ENCODE assay signal across 9 cellular contexts in genomic region chr13:41058229-41059070, GRCh38.
A peak's percentile ranks its signal among the peaks of the same experiment; 100 is the strongest.
DNase-seq lines count a peak whose midpoint lies in the region; ATAC-seq and TF ChIP-seq lines count a peak whose summit lies in the region.
"Had no signal": no experiment of that assay in that cellular context is flagged by ENCODE, and none has a peak within 500 bp of the region (broad histone marks: within the 10 kb centered on the region; RNA-seq: fewer than 3 reads in every experiment).

No MANE protein-coding gene starts in this region.

- H3F3A ChIP-seq in SU-DHL-6 (ENCODE audit: insufficient read depth) = peaks cover 26% of the 10 kb centered on the region

- no peaks in the 10 kb centered on the region for H3K27me3 ChIP-seq in SU-DHL-6 (ENCODE audit: low read length)

- no peaks in the 10 kb centered on the region for H4K20me1 ChIP-seq in SU-DHL-6 (ENCODE audit: low read depth, low read length)

- no peaks in the 10 kb centered on the region for H3K9me2 ChIP-seq in SU-DHL-6 (replicated peaks; ENCODE audit: insufficient read depth, low read length)

- peaks cover 4% of the 10 kb centered on the region; the same call in 1 of the 2 replicates for H3K36me3 ChIP-seq in SU-DHL-6 (ENCODE audit: low read length)

- H2AFZ ChIP-seq in SU-DHL-6 (ENCODE audit: low read depth, low read length, severe bottlenecking) = no peak overlapping the region

- H3K4me3 ChIP-seq in GM08714 (ENCODE audit: low read length) (peak overlapping the region; percentile 81), SU-DHL-6 (ENCODE audit: insufficient read depth, low read length, poor library complexity, severe bottlenecking) (peak overlapping the region; percentile 98), fibroblast of pulmonary artery (replicated peaks; ENCODE audit: low read depth, low read length) (peak overlapping the region; percentile 85), retinal pigment epithelial cell (ENCODE audit: low read length) (peak overlapping the region; percentile 85)

- peak overlapping the region; percentile 96 for H3K4me2 ChIP-seq in SU-DHL-6 (ENCODE audit: low read depth, low read length, poor library complexity, severe bottlenecking)

- no peak for ATAC-seq in HG03378 (IDR thresholded peaks at IDR 0.05; ENCODE audit: unreplicated experiment)

- H3K9me3 ChIP-seq in SU-DHL-6 (ENCODE audit: insufficient read depth, low read length) = no peaks in the 10 kb centered on the region

- no peak for DNase-seq in fibroblast of pulmonary artery (ENCODE audit: low read depth)
- no peak for DNase-seq in retinal pigment epithelial cell (ENCODE audit: low read depth)
- no peak for DNase-seq in NCI-H2227 (lab: John Stamatoyannopoulos, UW; ENCODE audit: unreplicated experiment)
- no peak for DNase-seq in GM19238 (ENCODE audit: insufficient read length, low spot score)
- no peak for DNase-seq in cerebellar nuclear complex (lab: John Stamatoyannopoulos, UW)
- DNase-seq: stimulated activated naive CD4-positive, alpha-beta T cell had no signal

- peaks cover 96% of the 10 kb centered on the region for H3K79me2 ChIP-seq in SU-DHL-6 (ENCODE audit: insufficient read depth, low read length)

- peak overlapping the region; percentile 91 for H3K9ac ChIP-seq in SU-DHL-6 (ENCODE audit: low read length)

- no peak for TF ChIP-seq CTCF in SU-DHL-6 (IDR thresholded peaks at IDR 0.05; ENCODE audit: insufficient read depth, low read length, poor library complexity, severe bottlenecking)
- TF ChIP-seq CTCF in fibroblast of pulmonary artery (IDR thresholded peaks at IDR 0.05; ENCODE audit: low read length, missing control alignments) = no peak
- no peak for TF ChIP-seq CTCF in retinal pigment epithelial cell (conservative IDR thresholded peaks at IDR 0.05; ENCODE audit: low read depth, low read length)

- H3K27ac ChIP-seq in SU-DHL-6 (ENCODE audit: low read depth, low read length) = peak overlapping the region; percentile 95
